In genomic region chr5:132417010-132417439, GRCh38 we compare ENCODE assay signal across 11 cellular contexts. TPM values are rescaled to one million over a fixed set of nuclear protein-coding genes. Genes with fewer than 3 reads are reported as not detected.
A peak's percentile ranks its signal among the peaks of the same experiment; 100 is the strongest.
DNase-seq lines count a peak whose midpoint lies in the region; ATAC-seq and TF ChIP-seq lines count a peak whose summit lies in the region.
"Had no signal": no experiment of that assay in that cellular context is flagged by ENCODE, and none has a peak within 500 bp of the region (broad histone marks: within the 10 kb centered on the region; RNA-seq: fewer than 3 reads in every experiment).

No MANE protein-coding gene starts in this region.

- BruUV-seq in MCF 10A (replicated peaks; lab: Mats Ljungman, UMichigan), result no TSS peak
- no TSS peak for BruUV-seq in mammary epithelial cell (replicated peaks; lab: Mats Ljungman, UMichigan)

- H2AFZ ChIP-seq in mammary epithelial cell (ENCODE audit: low read depth, low read length) (no peak overlapping the region), GM23338 (no peak overlapping the region)

- POLR2A ChIA-PET in MCF 10A (lab: Yijun Ruan, JAX), result interaction anchor here (0.6 to 5.3 kb wide), 9 partner anchors 10 to 879 kb away, joined by 3 to 78 read pairs (median 6); partner anchors contain the start of genes IRF1 and SLC22A5

- no peaks in the 10 kb centered on the region for H3K27me3 Mint-ChIP-seq in MCF 10A (ENCODE audit: insufficient read depth, unreplicated experiment)
- peaks cover 4% of the 10 kb centered on the region for H3K27me3 Mint-ChIP-seq in GM23338 (ENCODE audit: insufficient read depth, low read depth, poor library complexity)

- H3F3A ChIP-seq in GM23338 (replicated peaks; ENCODE audit: low read depth), result peaks cover 2% of the 10 kb centered on the region; the same call in 1 of the 2 replicates

- no peak for TF ChIP-seq EP300 in upper lobe of left lung (IDR thresholded peaks at IDR 0.05)

- H3K79me2 ChIP-seq in mammary epithelial cell (ENCODE audit: insufficient read depth, low read length), result no peaks in the 10 kb centered on the region
- H3K79me2 ChIP-seq in GM23338 (replicated peaks; ENCODE audit: insufficient read depth), result no peaks in the 10 kb centered on the region

- H3K9me3 ChIP-seq in mammary epithelial cell (replicated peaks; ENCODE audit: insufficient read depth, low read length), result no peaks in the 10 kb centered on the region
- H3K9me3 ChIP-seq in effector memory CD4-positive, alpha-beta T cell (ENCODE audit: control insufficient read depth, low read length), result no peaks in the 10 kb centered on the region
- no peaks in the 10 kb centered on the region for H3K9me3 ChIP-seq in mucosa of rectum (ENCODE audit: control insufficient read depth in 2 of 2, low read length in 2 of 2)
- no peaks in the 10 kb centered on the region for H3K9me3 ChIP-seq in upper lobe of left lung

- H3K36me3 Mint-ChIP-seq in MCF 10A (ENCODE audit: insufficient read depth, unreplicated experiment) (no peaks in the 10 kb centered on the region), GM23338 (ENCODE audit: low read depth) (no peaks in the 10 kb centered on the region)

- CTCF ChIA-PET in MCF 10A (lab: Yijun Ruan, JAX), result interaction anchor here (0.6 to 5.5 kb wide), 10 partner anchors 9 to 236 kb away, joined by 3 to 89 read pairs (median 4); no protein-coding TSS in a partner anchor
- CTCF ChIA-PET in mammary epithelial cell (lab: Charles Lee; ENCODE audit: low non-redundant PET), result no interaction called here

- H3K27ac ChIP-seq in mammary epithelial cell (ENCODE audit: insufficient read depth, low read depth, low read length) (no peak overlapping the region), mucosa of rectum (ENCODE audit: low read depth in 2 of 2, low read length in 2 of 2) (peak overlapping the region; percentile 49 to 52), upper lobe of left lung (peak overlapping the region; percentile 73 to 100 (median 96)), GM23338 (ENCODE audit: low read depth) (no peak overlapping the region)
- H3K27ac ChIP-seq in effector memory CD4-positive, alpha-beta T cell (ENCODE audit: insufficient read depth, low read length, poor library complexity, severe bottlenecking), result peak overlapping the region; percentile 13
- H3K27ac ChIP-seq: C4-2B had no signal

- H3K4me3 ChIP-seq in mammary epithelial cell (replicated peaks in 1 of 3; ENCODE audit: insufficient read depth in 1 of 3, low read depth in 2 of 3, low read length in 3 of 3) (no peak overlapping the region), mucosa of rectum (ENCODE audit: low read length in 2 of 2) (no peak overlapping the region), upper lobe of left lung (no peak overlapping the region), GM23338 (no peak overlapping the region)
- H3K4me3 ChIP-seq in effector memory CD4-positive, alpha-beta T cell (ENCODE audit: insufficient read depth, low read depth, low read length, poor library complexity, severe bottlenecking), result no peak overlapping the region

- H3K27me3 ChIP-seq in mammary epithelial cell (ENCODE audit: insufficient read depth, low read length), result no peaks in the 10 kb centered on the region
- H3K27me3 ChIP-seq in effector memory CD4-positive, alpha-beta T cell (replicated peaks; ENCODE audit: control insufficient read depth, insufficient read depth, low read length, poor library complexity, severe bottlenecking), result no peaks in the 10 kb centered on the region
- no peaks in the 10 kb centered on the region for H3K27me3 ChIP-seq in mucosa of rectum (ENCODE audit: control insufficient read depth in 2 of 2, insufficient read depth in 2 of 2, low read length in 2 of 2)
- H3K27me3 ChIP-seq in upper lobe of left lung, result no peaks in the 10 kb centered on the region
- H3K27me3 ChIP-seq in GM23338 (ENCODE audit: insufficient read depth), result 0 out of 2 replicates have a peak, but pooled peaks cover under 1% of the 10 kb centered on the region

- intact Hi-C loops in MCF 10A (cut with micrococcal nuclease) (no loop called here), mammary epithelial cell (cut with micrococcal nuclease) (loop anchor here (10.0 kb wide), 1 partner anchor 352 kb away; the partner anchor contains the start of gene IL3)

- no peak overlapping the region for H3K4me2 ChIP-seq in mammary epithelial cell (ENCODE audit: insufficient read depth, low read depth, low read length)
- H3K4me2 ChIP-seq in GM23338, result no peak overlapping the region

- peak; percentile 30 for DNase-seq in MCF 10A (ENCODE audit: unreplicated experiment)
- DNase-seq in mammary epithelial cell, result no peak
- no peak for DNase-seq in effector memory CD4-positive, alpha-beta T cell
- DNase-seq in upper lobe of left lung, result peak in 1 of 2 donors; percentile 60
- DNase-seq in GM23338 (ENCODE audit: low spot score), result no peak
- DNase-seq in NCI-H1694 (lab: John Stamatoyannopoulos, UW), result no peak
- DNase-seq in ACHN, result no peak
- DNase-seq: activated CD8-positive, alpha-beta memory T cell treated with anti-CD3 and anti-CD28 coated beads for 24 hours; central memory CD4-positive, alpha-beta T cell had no signal

- dilution Hi-C loops in mammary epithelial cell (cut with HindIII; ENCODE audit: low sequenced_read_pairs), result no loop called here

- H3K4me3 Mint-ChIP-seq in MCF 10A (ENCODE audit: unreplicated experiment) (no peak overlapping the region), GM23338 (no peak overlapping the region)

- H3K9ac ChIP-seq in mammary epithelial cell (ENCODE audit: insufficient read depth, low read length), result no peak overlapping the region
- no peak overlapping the region for H3K9ac ChIP-seq in mucosa of rectum (ENCODE audit: low read depth in 1 of 2, low read length in 2 of 2)

- in situ Hi-C loops in mammary epithelial cell (cut with MboI; ENCODE audit: low sequenced_read_pairs in 2 of 2), result loop anchor here in 1 of 2 donors (10.0 kb wide), 1 partner anchor 78 kb away; the partner anchor contains the start of gene IRF1
- in situ Hi-C loops in ACHN (cut with HindIII; ENCODE audit: low pct_ligation_motif_present, low pct_unique_long_range_greater_than_20kb, low sequenced_read_pairs), result no loop called here

- no peaks in the 10 kb centered on the region for H3K9me2 ChIP-seq in GM23338 (ENCODE audit: insufficient read depth)

- ATAC-seq in upper lobe of left lung (ENCODE audit: low FRiP score in 2 of 2), result peak in 1 of 2 donors; percentile 41
- ATAC-seq in GM23338, result no peak

- H3K27ac Mint-ChIP-seq in MCF 10A (ENCODE audit: low read depth, unreplicated experiment) (no peak overlapping the region), GM23338 (no peak overlapping the region)

- TF ChIP-seq CTCF in MCF 10A (IDR thresholded peaks at IDR 0.05; ENCODE audit: unreplicated experiment), result no peak
- TF ChIP-seq CTCF in mammary epithelial cell (conservative IDR thresholded peaks at IDR 0.05 in 1 of 2, IDR thresholded peaks at IDR 0.05 in 1 of 2; ENCODE audit: extremely low read depth in 1 of 2, insufficient read depth in 1 of 2, low read depth in 1 of 2, low read length in 2 of 2), result no peak
- TF ChIP-seq CTCF in upper lobe of left lung (IDR thresholded peaks at IDR 0.05), result no peak
- TF ChIP-seq CTCF in GM23338 (conservative IDR thresholded peaks at IDR 0.05; ENCODE audit: low read depth in 2 of 2), result no peak

- peaks cover 46% of the 10 kb centered on the region for H3K4me1 Mint-ChIP-seq in MCF 10A (ENCODE audit: insufficient read depth, unreplicated experiment)
- H3K4me1 Mint-ChIP-seq in GM23338, result peaks cover 14% of the 10 kb centered on the region

- H3K4me1 ChIP-seq in mammary epithelial cell (ENCODE audit: insufficient read depth, low read length) (peaks cover 40% of the 10 kb centered on the region), mucosa of rectum (ENCODE audit: control insufficient read depth in 2 of 2, insufficient read depth in 2 of 2, low read length in 2 of 2) (peaks cover 52 to 63% of the 10 kb centered on the region in 2 donors), upper lobe of left lung (peaks cover 86 to 99% (median 89%) of the 10 kb centered on the region in 4 donors), GM23338 (ENCODE audit: insufficient read depth) (no peaks in the 10 kb centered on the region; the same call in 1 of the 2 replicates)
- peaks cover 55% of the 10 kb centered on the region for H3K4me1 ChIP-seq in effector memory CD4-positive, alpha-beta T cell (ENCODE audit: control insufficient read depth, insufficient read depth, low read length, poor library complexity, severe bottlenecking)

- H3K9me3 Mint-ChIP-seq in MCF 10A (ENCODE audit: unreplicated experiment) (no peaks in the 10 kb centered on the region), GM23338 (no peaks in the 10 kb centered on the region)

- no peaks in the 10 kb centered on the region for H3K36me3 ChIP-seq in mammary epithelial cell (ENCODE audit: insufficient read depth, low read length)
- H3K36me3 ChIP-seq in effector memory CD4-positive, alpha-beta T cell (ENCODE audit: control insufficient read depth, insufficient read depth, low read length), result no peaks in the 10 kb centered on the region
- H3K36me3 ChIP-seq in mucosa of rectum (ENCODE audit: control insufficient read depth in 2 of 2, insufficient read depth in 2 of 2, low read length in 2 of 2), result peaks cover 8 to 14% of the 10 kb centered on the region in 2 donors
- H3K36me3 ChIP-seq in upper lobe of left lung, result peaks cover 0 to 3% (median 0%) of the 10 kb centered on the region in 4 donors
- no peaks in the 10 kb centered on the region for H3K36me3 ChIP-seq in GM23338 (ENCODE audit: insufficient read depth)

- TF ChIP-seq POLR2A in upper lobe of left lung (IDR thresholded peaks at IDR 0.05), result no peak

- 82% methylated on average over 6 of the region's 6 CpGs for WGBS in mammary epithelial cell (ENCODE audit: low coverage, missing lambda C conversion rate)
- 58 to 75% methylated on average over 5 to 6 of the region's 6 CpGs for WGBS in upper lobe of left lung, 2 donors

- H4K20me1 ChIP-seq in mammary epithelial cell (ENCODE audit: insufficient read depth, low read length) (no peaks in the 10 kb centered on the region), GM23338 (replicated peaks; ENCODE audit: insufficient read depth) (no peaks in the 10 kb centered on the region)

TF ChIP-seq in GM23338, 12 proteins besides CTCF, POLR2A, EP300 and RAD21 (continues in another document):
- no peak for TF ChIP-seq ZNF331 (CRISPR knock-in tag; IDR thresholded peaks at IDR 0.05; ENCODE audit: low read depth)
- no peak for TF ChIP-seq STAT1 (IDR thresholded peaks at IDR 0.05; ENCODE audit: unreplicated experiment)
- TF ChIP-seq NANOG (IDR thresholded peaks at IDR 0.05; ENCODE audit: borderline replicate concordance), result no peak

RNA-seq across cellular contexts. Expression of gene SLC22A5, which starts 47.5 kb away (rescaled TPM):
- total RNA-seq in MCF 10A (2022) (122 and 167 TPM in 2 replicates), mammary epithelial cell (10 to 100 TPM; 11.5 to 13.8 TPM), upper lobe of left lung (10 to 100 TPM in 4 of 6 donors, 1 to 10 TPM in 2; 7.9 to 22.0 (median 12.7) TPM)
- polyA plus RNA-seq in mammary epithelial cell (15.5 TPM), GM23338 (2016; fragmentation: Nextera tagmentation; extraction: Ambion mirVana) (1.7 and 1.9 TPM in 2 replicates)
- 69.6 TPM for polyA minus RNA-seq in mammary epithelial cell
- total RNA-seq in GM23338 (2014; rRNA removed; shearing (Covaris generic)), result 2.4 and 4.8 TPM in 2 replicates

Comparison
In these comparisons a context has a peak if more than half of its experiments do, and no peak if none do; other contexts are left out.
1. H3K27ac ChIP-seq: peak in effector memory CD4-positive, alpha-beta T cell (single experiment), mucosa of rectum (2 of 2) and upper lobe of left lung (4 of 4); none in mammary epithelial cell (single experiment) and GM23338 (single experiment).